In the genomic region with DNA sequence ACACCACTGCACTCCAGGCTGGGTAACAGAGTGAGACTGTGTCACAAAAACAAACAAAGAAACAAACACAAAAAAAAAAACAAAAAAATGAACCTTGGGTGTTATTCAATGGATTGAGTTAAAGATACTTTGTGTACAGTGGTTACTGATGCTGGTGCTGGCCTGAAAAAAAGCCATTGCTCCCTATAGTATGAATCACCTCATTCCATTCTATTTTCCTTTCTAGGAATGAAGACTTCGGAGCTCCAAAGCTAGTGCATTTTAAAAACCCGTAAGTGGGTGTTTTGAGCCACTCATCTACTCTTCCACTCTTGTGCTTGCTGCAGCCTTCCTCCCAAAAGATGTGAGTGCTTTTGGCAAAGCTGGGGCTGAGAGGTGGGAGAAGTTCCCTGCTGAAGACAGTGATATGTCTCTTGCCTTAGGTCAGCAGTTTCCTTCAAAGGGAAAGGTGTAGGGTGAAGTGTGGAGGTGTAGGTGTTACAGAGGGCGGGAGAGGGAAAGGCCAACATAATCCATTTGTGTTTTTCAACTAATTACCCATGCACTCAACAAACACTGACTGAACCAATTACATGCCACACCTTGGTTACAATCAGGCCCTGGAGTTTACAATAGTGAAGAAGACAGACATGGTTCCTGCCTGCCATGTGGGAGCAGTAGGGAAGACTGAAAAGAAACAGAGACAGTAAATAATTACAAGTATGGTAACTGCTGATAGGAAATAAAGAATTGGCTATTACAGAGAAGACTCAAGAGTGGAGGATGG, we compare ENCODE assay signal across 17 cellular contexts. TPM values are rescaled to one million over a fixed set of nuclear protein-coding genes. Genes with fewer than 3 reads are reported as not detected.
DNase-seq lines count a peak whose midpoint lies in the region; ATAC-seq, FAIRE-seq and TF ChIP-seq lines count a peak whose summit lies in the region.
"Had no signal": no experiment of that assay in that cellular context is flagged by ENCODE, and none has a peak within 500 bp of the region (broad histone marks: within the 10 kb centered on the region; RNA-seq: fewer than 3 reads in every experiment).

No MANE protein-coding gene starts in this region.

- H3K27ac ChIP-seq in HEK293 (ENCODE audit: extremely low read depth, low read depth, low read length) (no peak overlapping the region), small intestine (ENCODE audit: low read depth in 1 of 2, low read length in 1 of 2) (no peak overlapping the region)

- no peak overlapping the region for H3K4me3 ChIP-seq in HEK293 (ENCODE audit: low read depth, low read length)
- H3K4me3 ChIP-seq in small intestine (ENCODE audit: low read depth in 1 of 2, low read length in 2 of 2), result no peak overlapping the region

- H3K4me1 ChIP-seq in HEK293 (ENCODE audit: control insufficient read depth, insufficient read depth, low read length) (0 out of 2 replicates have a peak, but pooled peaks cover 5% of the 10 kb centered on the region), small intestine (ENCODE audit: control insufficient read depth in 2 of 2, insufficient read depth in 1 of 2, low read depth in 1 of 2, low read length in 1 of 2) (no peaks in the 10 kb centered on the region)

- CTCF ChIA-PET in HEK293 (lab: Yijun Ruan, JAX), result interaction anchor here (5.3 kb wide), 1 partner anchor 16 kb away, joined by 24 read pairs; no protein-coding TSS in a partner anchor

- DNase-seq in NCI-H748 (lab: John Stamatoyannopoulos, UW; ENCODE audit: unreplicated experiment) (peak; percentile 91), dedifferentiated amniotic fluid mesenchymal stem cell (ENCODE audit: extremely low spot score) (peak; percentile 36), small intestine (peak; percentile 27), NCI-H1092 (lab: John Stamatoyannopoulos, UW) (no peak)
- DNase-seq: CD4-positive, alpha-beta memory T cell; IMR-90; Kasumi-1; NCI-H2029 treated with DMSO at 0.1 percent for 48 hours; NCI-H2171 treated with DMSO at 0.1 percent for 48 hours; NK-92 treated with Interleukin-12 subunit alpha and Interleukin-12 subunit beta, amount 100 ng/mL, for 24 hours; SHP77; SK-N-SH; T-helper 1 cell had no signal

- FAIRE-seq in small intestine (lab: Jason Lieb, UNC), result no peak
- FAIRE-seq: H54 had no signal

- ATAC-seq in HG03108 (IDR thresholded peaks at IDR 0.05; ENCODE audit: unreplicated experiment), result no peak
- ATAC-seq in GM18498 (IDR thresholded peaks at IDR 0.05; ENCODE audit: unreplicated experiment), result no peak

- no peak for TF ChIP-seq CTCF in HEK293 (tag by site-specific recombination; IDR thresholded peaks at IDR 0.05)

- 87 to 93% (median 89%) methylated on average over 3 of the region's 3 CpGs for WGBS in small intestine, 3 donors

- no peaks in the 10 kb centered on the region for H3K9me3 ChIP-seq in HEK293 (ENCODE audit: control insufficient read depth, insufficient read depth, low read depth, low read length)
- H3K9me3 ChIP-seq in small intestine (ENCODE audit: control insufficient read depth, low read depth), result no peaks in the 10 kb centered on the region
- H3K9me3 ChIP-seq: SK-N-SH had no signal

- POLR2A ChIA-PET in HEK293 (lab: Yijun Ruan, JAX), result no interaction called here

- H3K27me3 ChIP-seq in small intestine (ENCODE audit: control insufficient read depth in 2 of 2, insufficient read depth in 2 of 2, low read length in 2 of 2), result no peaks in the 10 kb centered on the region

- H3K36me3 ChIP-seq in HEK293 (ENCODE audit: control insufficient read depth in 2 of 2, insufficient read depth in 1 of 2, low read length in 2 of 2) (no peaks in the 10 kb centered on the region), small intestine (ENCODE audit: control insufficient read depth in 2 of 2, insufficient read depth in 2 of 2, low read length in 2 of 2) (no peaks in the 10 kb centered on the region)

TF ChIP-seq in HEK293, 187 proteins besides CTCF, POLR2A, EP300 and RAD21:
- TF ChIP-seq ZNF112 (tag by site-specific recombination; IDR thresholded peaks at IDR 0.05) (no peak), EGR2 (tag by site-specific recombination; IDR thresholded peaks at IDR 0.05; ENCODE audit: low read depth) (peak; percentile 95), ZFHX2 (tag by site-specific recombination; conservative IDR thresholded peaks at IDR 0.05) (peak; percentile 93)

RNA-seq across cellular contexts. Expression of a gene that starts 55.0 kb away (rescaled TPM):
- 100 to 1,000 TPM in 2 of 3 donors, 10 to 100 TPM in 1; 90.8 to 194 (median 113) TPM for polyA plus RNA-seq in small intestine
